In the genomic region with DNA sequence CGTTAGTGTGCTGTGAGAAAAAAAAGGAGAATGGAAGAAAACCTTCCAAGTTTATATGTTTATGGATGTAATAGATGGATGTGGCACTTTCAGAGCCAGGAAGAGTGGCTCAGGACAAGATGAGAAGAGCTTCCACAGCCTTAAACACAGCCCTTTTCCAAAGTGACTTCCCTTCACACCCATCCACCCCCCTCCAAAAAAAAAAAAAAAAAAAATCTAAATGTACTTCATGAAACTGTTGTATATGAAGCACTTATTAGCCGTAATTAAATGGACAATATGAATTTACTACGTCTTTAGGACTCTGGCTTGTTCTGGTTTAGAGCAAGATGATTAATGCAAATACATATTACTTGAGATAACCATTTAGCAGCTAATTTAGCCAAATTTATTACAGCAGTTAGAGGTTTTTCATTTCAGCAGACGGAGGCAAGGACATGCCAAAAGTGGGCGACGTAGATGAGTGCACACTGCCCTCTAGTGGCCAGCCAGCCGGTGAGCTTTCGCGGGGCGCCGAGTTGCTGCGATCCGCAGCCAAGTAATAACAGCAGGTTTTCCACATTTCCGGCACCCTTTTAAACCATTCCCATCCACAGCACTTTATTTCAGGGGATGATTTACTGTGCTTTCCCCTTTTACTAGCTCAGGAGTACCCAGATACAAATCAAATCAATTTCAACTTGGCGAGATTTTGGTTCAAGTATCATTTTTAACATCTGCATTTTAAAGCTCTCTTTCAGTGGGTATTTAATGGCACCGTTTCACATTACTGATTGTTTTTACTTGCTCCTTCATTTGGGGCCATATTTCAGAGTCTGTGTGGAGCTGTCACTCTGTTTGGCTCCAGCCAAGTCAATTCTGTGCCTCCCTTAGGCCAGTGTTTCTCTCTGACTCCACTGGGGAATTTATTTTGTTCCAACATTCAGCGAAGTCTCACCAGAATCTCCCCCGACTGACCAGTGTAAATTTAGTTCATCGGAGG, we compare ENCODE assay signal across 8 cellular contexts.
DNase-seq lines count a peak whose midpoint lies in the region; ATAC-seq and TF ChIP-seq lines count a peak whose summit lies in the region.

No MANE protein-coding gene starts in this region.

- H3K4me1 Mint-ChIP-seq in central memory CD8-positive, alpha-beta T cell = peaks cover 12% of the 10 kb centered on the region

- TF ChIP-seq CTCF in GM12874 (IDR thresholded peaks at IDR 0.05; ENCODE audit: insufficient read depth, low read depth, low read length) = peak; percentile 91

- peak overlapping the region; percentile 12 for H3K4me3 Mint-ChIP-seq in central memory CD8-positive, alpha-beta T cell

- peaks cover 21% of the 10 kb centered on the region for H3K27me3 Mint-ChIP-seq in central memory CD8-positive, alpha-beta T cell

- H3K36me3 Mint-ChIP-seq in central memory CD8-positive, alpha-beta T cell (ENCODE audit: insufficient read depth) = no peaks in the 10 kb centered on the region

- ATAC-seq in HG02981 (IDR thresholded peaks at IDR 0.05; ENCODE audit: unreplicated experiment) (peak; percentile 49), HG03097 (IDR thresholded peaks at IDR 0.05; ENCODE audit: low FRiP score, unreplicated experiment) (no peak)
- ATAC-seq in central memory CD8-positive, alpha-beta T cell (replicated peaks; ENCODE audit: extremely low read depth, poor library complexity, severe bottlenecking) = no peak

- no peaks in the 10 kb centered on the region for H3K9me3 Mint-ChIP-seq in central memory CD8-positive, alpha-beta T cell

- DNase-seq in NCI-H2227 (lab: John Stamatoyannopoulos, UW; ENCODE audit: unreplicated experiment) = peak; percentile 85
- DNase-seq in activated CD4-positive, alpha-beta T cell treated with anti-CD3 and anti-CD28 coated beads for 1 hour = peak; percentile 39
- peak in 1 of 2 donors; percentile 34 for DNase-seq in central memory CD8-positive, alpha-beta T cell (ENCODE audit: low spot score in 2 of 2)
- peak; percentile 69 for DNase-seq in kidney tubule cell (ENCODE audit: low spot score)
- DNase-seq in stimulated activated CD4-positive, alpha-beta T cell treated with anti-CD3 and anti-CD28 coated beads, Interleukin-1b, Interleukin-23, amount 100 ng/mL, for 24 hours (ENCODE audit: low read depth in 4 of 4, low spot score in 1 of 4) = peak; percentile 37 to 66 (median 56)

- H3K27ac Mint-ChIP-seq in central memory CD8-positive, alpha-beta T cell (ENCODE audit: low read depth) = no peak overlapping the region
